8 cellular contexts compared by ENCODE assay signal in the genomic region with DNA sequence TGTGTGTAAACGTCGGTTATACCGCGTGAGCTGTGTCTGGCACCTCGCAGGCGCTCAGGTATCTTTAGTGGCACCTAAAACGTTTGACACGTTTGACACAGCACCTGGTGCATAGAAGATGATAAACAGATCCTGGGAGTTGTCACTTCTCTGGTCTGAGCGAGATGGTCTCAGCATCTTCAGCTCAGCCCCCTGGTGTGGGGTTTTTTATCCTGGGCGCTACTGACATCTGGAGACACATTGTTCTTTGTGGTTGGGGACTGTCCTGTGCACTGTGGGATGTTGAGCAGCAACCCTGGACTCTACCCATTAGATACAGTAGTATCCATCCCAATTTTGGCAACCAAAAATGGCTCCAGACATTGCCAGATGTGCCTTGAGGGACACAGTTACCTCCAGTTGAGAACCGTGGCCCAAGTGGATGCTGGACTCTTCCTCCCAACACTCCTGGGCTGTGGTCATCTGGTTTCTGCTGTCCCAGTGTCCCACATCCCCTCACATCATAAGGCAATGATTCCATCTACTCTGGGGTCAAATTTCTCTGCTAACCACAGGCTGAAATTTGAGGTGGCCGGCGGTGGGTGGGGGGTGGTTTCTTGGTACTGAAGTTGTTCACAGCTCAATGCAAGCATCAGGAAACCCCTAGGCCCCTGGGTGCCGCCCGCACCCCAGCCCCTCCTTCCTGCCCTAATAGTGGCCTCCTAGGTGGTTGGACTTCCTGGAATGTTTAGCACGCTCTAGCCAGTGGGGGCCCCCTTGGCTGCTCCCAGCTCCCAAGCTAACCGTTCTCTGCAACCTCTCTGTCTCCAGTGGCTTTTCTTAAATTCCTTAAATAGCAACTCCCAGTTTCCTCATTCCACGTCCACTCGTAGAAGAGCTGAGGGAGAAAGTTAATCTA.
DNase-seq lines count a peak whose midpoint lies in the region; ATAC-seq, FAIRE-seq and TF ChIP-seq lines count a peak whose summit lies in the region.

No MANE protein-coding gene starts in this region.

- no peak overlapping the region for H3K9ac ChIP-seq in Karpas-422 (ENCODE audit: low read length)

- DNase-seq in H54 (ENCODE audit: insufficient read length, low spot score): peak; percentile 52
- peak; percentile 95 to 96 for DNase-seq in SJSA1 (ENCODE audit: low read depth in 1 of 2, low spot score in 2 of 2)
- DNase-seq in heart right ventricle: no peak
- peak; percentile 50 to 62 for DNase-seq in gastrocnemius medialis
- DNase-seq in WERI-Rb-1: no peak
- DNase-seq in Karpas-422: no peak

- no peak for FAIRE-seq in H54 (lab: Jason Lieb, UNC)

- peaks cover 39% of the 10 kb centered on the region for H3K4me1 ChIP-seq in SJSA1 (replicated peaks)
- H3K4me1 ChIP-seq in heart right ventricle: peaks cover 5 to 43% (median 24%) of the 10 kb centered on the region in 9 donors
- peaks cover 45 to 53% of the 10 kb centered on the region in 2 donors for H3K4me1 ChIP-seq in gastrocnemius medialis
- H3K4me1 ChIP-seq in Karpas-422 (ENCODE audit: low read length): no peaks in the 10 kb centered on the region

- H3K9me2 ChIP-seq in Karpas-422 (replicated peaks; ENCODE audit: insufficient read depth, low read length): no peaks in the 10 kb centered on the region

- H3K27ac ChIP-seq in SJSA1: peak overlapping the region; percentile 88
- H3K27ac ChIP-seq in heart right ventricle: peak overlapping the region in 4 of 10 donors; percentile 15 to 69 (median 54)
- peak overlapping the region; percentile 78 to 92 (median 89) for H3K27ac ChIP-seq in gastrocnemius medialis
- no peak overlapping the region for H3K27ac ChIP-seq in WERI-Rb-1
- H3K27ac ChIP-seq in Karpas-422 (ENCODE audit: low read length): no peak overlapping the region

- H3K79me2 ChIP-seq in Karpas-422 (ENCODE audit: low read length): no peaks in the 10 kb centered on the region

- in situ Hi-C loops in gastrocnemius medialis (cut with MboI; ENCODE audit: low sequenced_read_pairs in 4 of 4): loop anchor here in 1 of 4 donors (25.0 kb wide), 1 partner anchor 112 kb away; no protein-coding TSS in a partner anchor

- H3K4me3 ChIP-seq in SJSA1: no peak overlapping the region
- H3K4me3 ChIP-seq in heart right ventricle: no peak overlapping the region
- H3K4me3 ChIP-seq in gastrocnemius medialis: no peak overlapping the region
- H3K4me3 ChIP-seq in WERI-Rb-1 (ENCODE audit: low read depth, low read length): no peak overlapping the region
- no peak overlapping the region for H3K4me3 ChIP-seq in Karpas-422 (ENCODE audit: low read length)

- H3K9me3 ChIP-seq in SJSA1 (replicated peaks): peaks cover 5% of the 10 kb centered on the region; the same call in 1 of the 2 replicates
- H3K9me3 ChIP-seq in heart right ventricle: no peaks in the 10 kb centered on the region
- H3K9me3 ChIP-seq in gastrocnemius medialis: no peaks in the 10 kb centered on the region
- H3K9me3 ChIP-seq in WERI-Rb-1 (ENCODE audit: severe bottlenecking): no peaks in the 10 kb centered on the region
- H3K9me3 ChIP-seq in Karpas-422 (ENCODE audit: low read length): no peaks in the 10 kb centered on the region

- H3K4me2 ChIP-seq in Karpas-422 (ENCODE audit: low read depth, low read length, poor library complexity, severe bottlenecking): no peak overlapping the region

- TF ChIP-seq POLR2A in H54 (IDR thresholded peaks at IDR 0.05; ENCODE audit: low read depth, low read length): no peak
- TF ChIP-seq POLR2A in gastrocnemius medialis (IDR thresholded peaks at IDR 0.05): peak in 1 of 2 donors; percentile 57

- no peaks in the 10 kb centered on the region for H3K27me3 ChIP-seq in SJSA1 (replicated peaks)
- no peaks in the 10 kb centered on the region for H3K27me3 ChIP-seq in heart right ventricle
- no peaks in the 10 kb centered on the region for H3K27me3 ChIP-seq in gastrocnemius medialis
- H3K27me3 ChIP-seq in WERI-Rb-1 (ENCODE audit: insufficient read depth, low read depth, severe bottlenecking): no peaks in the 10 kb centered on the region
- H3K27me3 ChIP-seq in Karpas-422 (ENCODE audit: low read length): no peaks in the 10 kb centered on the region

- TF ChIP-seq CTCF in heart right ventricle (IDR thresholded peaks at IDR 0.05): no peak
- no peak for TF ChIP-seq CTCF in gastrocnemius medialis (IDR thresholded peaks at IDR 0.05 in 4 of 5, conservative IDR thresholded peaks at IDR 0.05 in 1 of 5)
- no peak for TF ChIP-seq CTCF in WERI-Rb-1 (IDR thresholded peaks at IDR 0.05; ENCODE audit: low read depth, low read length)

- H2AFZ ChIP-seq in Karpas-422 (ENCODE audit: low read length): no peak overlapping the region

- ATAC-seq in heart right ventricle (peak in 6 of 8 donors; percentile 46 to 63 (median 57)), gastrocnemius medialis (peak; percentile 38 to 65), HG03280 (IDR thresholded peaks at IDR 0.05; ENCODE audit: unreplicated experiment) (no peak), GM21737 (IDR thresholded peaks at IDR 0.05; ENCODE audit: unreplicated experiment) (no peak)

- no peaks in the 10 kb centered on the region for H4K20me1 ChIP-seq in Karpas-422 (ENCODE audit: insufficient read depth, low read depth, low read length)

- WGBS in heart right ventricle, 2 donors: 54 to 60% methylated on average over 19 of the region's 19 CpGs

- intact Hi-C loops in heart right ventricle (cut with DNase I) (loop anchor here in 2 of 10 donors (5.0 to 10.0 kb wide), 2 partner anchors 52 to 119 kb away; no protein-coding TSS in a partner anchor), gastrocnemius medialis (cut with DNase I; ENCODE audit: low total_unique reads) (no loop called here)

- H3K36me3 ChIP-seq in SJSA1 (peaks cover 60% of the 10 kb centered on the region), heart right ventricle (peaks cover 0 to 86% (median 9%) of the 10 kb centered on the region in 9 donors), gastrocnemius medialis (peaks cover 0 to 3% of the 10 kb centered on the region in 2 donors), WERI-Rb-1 (peaks cover 27% of the 10 kb centered on the region), Karpas-422 (ENCODE audit: insufficient read depth, low read length) (peaks cover 25% of the 10 kb centered on the region)

Comparison
In these comparisons a context has a peak if more than half of its experiments do, and no peak if none do; other contexts are left out.
1. DNase-seq: peak in H54 (single experiment), SJSA1 (2 of 2) and gastrocnemius medialis (2 of 2); none in heart right ventricle (0 of 2), WERI-Rb-1 (single experiment) and Karpas-422 (single experiment).
2. H3K27ac ChIP-seq: peak in SJSA1 (single experiment) and gastrocnemius medialis (4 of 4); none in WERI-Rb-1 (single experiment) and Karpas-422 (single experiment).
3. ATAC-seq: peak in heart right ventricle (6 of 8) and gastrocnemius medialis (2 of 2); none in HG03280 (single experiment) and GM21737 (single experiment).